In the genomic region with DNA sequence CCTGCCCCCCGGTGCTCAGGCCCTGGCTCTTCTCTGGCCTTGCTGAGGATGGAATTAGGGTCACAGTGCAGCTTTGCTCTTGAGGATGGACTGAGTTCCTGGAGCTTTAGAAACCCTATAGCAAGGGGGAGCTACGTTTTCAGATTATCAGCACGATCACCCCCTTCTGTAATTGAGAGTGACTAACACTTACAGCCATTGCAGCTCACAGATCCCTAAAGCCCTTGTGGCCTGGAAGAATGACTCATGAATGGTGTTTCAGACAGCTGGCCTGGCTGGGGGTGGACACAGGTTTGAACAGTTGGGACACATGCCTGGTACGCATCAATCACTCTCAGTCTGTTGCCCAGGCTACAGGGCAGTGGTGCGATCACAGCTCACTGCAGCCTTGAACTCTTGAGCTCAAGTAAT, we compare ENCODE assay signal across 10 cellular contexts.
DNase-seq lines count a peak whose midpoint lies in the region; ATAC-seq, FAIRE-seq and TF ChIP-seq lines count a peak whose summit lies in the region.
"Had no signal": no experiment of that assay in that cellular context is flagged by ENCODE, and none has a peak within 500 bp of the region (broad histone marks: within the 10 kb centered on the region; RNA-seq: fewer than 3 reads in every experiment).

No MANE protein-coding gene starts in this region.

- no peaks in the 10 kb centered on the region for H3F3A ChIP-seq in MM.1S (ENCODE audit: insufficient read depth, low read length)

- intact Hi-C loops in K562 (cut with micrococcal nuclease) (loop anchor here (5.0 to 10.0 kb wide), 3 partner anchors 78 to 392 kb away; a partner anchor contains a TSS), kidney (cut with DNase I) (no loop called here)

- TF ChIP-seq CTCF in K562 (IDR thresholded peaks at IDR 0.05 in 2 of 3, conservative IDR thresholded peaks at IDR 0.05 in 1 of 3; ENCODE audit: insufficient read depth in 2 of 3, low read depth in 1 of 3, low read length in 3 of 3) (peak in 1 of 3 experiments; percentile 34; a peak in 2 of 6 replicates), kidney (IDR thresholded peaks at IDR 0.05; ENCODE audit: borderline replicate concordance, extremely low read depth, insufficient read depth) (no peak), MM.1S (IDR thresholded peaks at IDR 0.05; ENCODE audit: low read length) (no peak)

- H3K36me3 ChIP-seq in ACC112 (ENCODE audit: insufficient read depth, low read length), result no peaks in the 10 kb centered on the region
- no peaks in the 10 kb centered on the region for H3K36me3 ChIP-seq in HUES64 (ENCODE audit: insufficient read depth, low read length)
- H3K36me3 ChIP-seq in K562 (ENCODE audit: control insufficient read depth, insufficient read depth, low read length), result no peaks in the 10 kb centered on the region
- H3K36me3 ChIP-seq in kidney (ENCODE audit: control insufficient read depth in 1 of 2, insufficient read depth in 2 of 2, low read length in 2 of 2), result no peaks in the 10 kb centered on the region
- H3K36me3 ChIP-seq in MM.1S (replicated peaks; ENCODE audit: insufficient read depth, low read length), result no peaks in the 10 kb centered on the region

- peak; percentile 68 to 85 (median 78) for DNase-seq in K562 (ENCODE audit: extremely low read depth in 1 of 4, low spot score in 3 of 4)
- DNase-seq in kidney, result peak; percentile 84
- no peak for DNase-seq in MM.1S
- DNase-seq: cerebellar nuclear complex had no signal

- H3K4me2 ChIP-seq in K562 (ENCODE audit: insufficient read depth, low read length), result peak overlapping the region; percentile 13; the same call in 1 of the 2 replicates
- H3K4me2 ChIP-seq in MM.1S (ENCODE audit: low read depth, low read length), result no peak overlapping the region

- H3K27me3 ChIP-seq in ACC112 (ENCODE audit: insufficient read depth, low read length) (peaks cover 11% of the 10 kb centered on the region; the same call in 1 of the 2 replicates), HUES64 (ENCODE audit: insufficient read depth, low read length) (no peaks in the 10 kb centered on the region), K562 (ENCODE audit: control insufficient read depth in 2 of 2, insufficient read depth in 2 of 2, low read length in 2 of 2) (no peaks in the 10 kb centered on the region), MM.1S (replicated peaks; ENCODE audit: insufficient read depth, low read length) (no peaks in the 10 kb centered on the region)

- POLR2A ChIA-PET in K562 (lab: Yijun Ruan, JAX), result interaction anchor here (0.6 to 0.8 kb wide), 3 partner anchors 16 to 248 kb away, joined by 3 to 4 read pairs (median 3); no protein-coding TSS in a partner anchor

- WGBS in HUES64, result 90% methylated on average over 5 of the region's 5 CpGs
- 0% methylated on average over 5 of the region's 5 CpGs for WGBS in K562 (ENCODE audit: insufficient coverage, low coverage, missing lambda C conversion rate)

- H3K4me1 ChIP-seq in ACC112 (ENCODE audit: control insufficient read depth, insufficient read depth, low read length, unreplicated experiment) (peaks cover 3% of the 10 kb centered on the region), HUES64 (ENCODE audit: insufficient read depth, low read length) (peaks cover 16% of the 10 kb centered on the region), K562 (replicated peaks in 1 of 2; ENCODE audit: control insufficient read depth in 2 of 2, insufficient read depth in 2 of 2, low read length in 2 of 2) (peaks cover 16 to 41% of the 10 kb centered on the region in 2 experiments; a peak in 4 of 5 replicates), kidney (ENCODE audit: control insufficient read depth in 1 of 2, insufficient read depth in 1 of 2, low read depth in 1 of 2, low read length in 2 of 2) (peaks cover 0 to 4% of the 10 kb centered on the region in 2 donors), MM.1S (ENCODE audit: low read length) (no peaks in the 10 kb centered on the region)

- in situ Hi-C loops in K562 (cut with MboI), result no loop called here

- peak; percentile 76 for TF ChIP-seq EP300 in K562 (IDR thresholded peaks at IDR 0.05; ENCODE audit: low read length)

- H3K27ac ChIP-seq in ACC112 (ENCODE audit: low read depth, low read length) (peak overlapping the region; percentile 68), HUES64 (ENCODE audit: low read depth, low read length) (no peak overlapping the region), K562 (ENCODE audit: extremely low read depth, low read depth, low read length) (peak overlapping the region; percentile 37; the same call in 1 of the 3 replicates), kidney (ENCODE audit: low read depth in 2 of 2, low read length in 2 of 2) (no peak overlapping the region), MM.1S (ENCODE audit: low read length) (no peak overlapping the region)

- H3K79me2 ChIP-seq in ACC112 (ENCODE audit: control insufficient read depth, insufficient read depth, low read length, unreplicated experiment) (no peaks in the 10 kb centered on the region), K562 (ENCODE audit: control insufficient read depth, insufficient read depth, low read length) (no peaks in the 10 kb centered on the region), MM.1S (ENCODE audit: low read length) (no peaks in the 10 kb centered on the region)

- H3K9me1 ChIP-seq in K562 (ENCODE audit: control insufficient read depth, insufficient read depth, low read length), result no peaks in the 10 kb centered on the region

- H3K9ac ChIP-seq in HUES64 (ENCODE audit: low read depth, low read length) (0 out of 2 replicates have a peak overlapping the region, but pooled peaks have one; percentile 2), K562 (ENCODE audit: insufficient read depth in 1 of 2, low read depth in 2 of 2, low read length in 2 of 2) (no peak overlapping the region; a peak in 1 of 4 replicates), kidney (ENCODE audit: low read length in 2 of 2) (no peak overlapping the region), MM.1S (ENCODE audit: low read length) (no peak overlapping the region)

- TF ChIP-seq RAD21 in K562 (CRISPR knock-in tag; conservative IDR thresholded peaks at IDR 0.05 in 1 of 2, IDR thresholded peaks at IDR 0.05 in 1 of 2), result peak in 1 of 2 experiments; percentile 25; a peak in 2 of 4 replicates

- no TSS peak for BruUV-seq in K562 (replicated peaks; lab: Mats Ljungman, UMichigan)

- H4K20me1 ChIP-seq in K562 (replicated peaks; ENCODE audit: control insufficient read depth, insufficient read depth, low read length) (no peaks in the 10 kb centered on the region), MM.1S (ENCODE audit: insufficient read depth, low read length) (no peaks in the 10 kb centered on the region)

- FAIRE-seq in K562 (lab: Jason Lieb, UNC) (peak; percentile 98), kidney (lab: Jason Lieb, UNC) (no peak)

- H3K9me3 ChIP-seq in HUES64 (ENCODE audit: insufficient read depth, low read depth, low read length), result no peaks in the 10 kb centered on the region
- H3K9me3 ChIP-seq in K562 (replicated peaks; ENCODE audit: control insufficient read depth, insufficient read depth, low read depth, low read length), result 0 out of 2 replicates have a peak, but pooled peaks cover 1% of the 10 kb centered on the region
- no peaks in the 10 kb centered on the region for H3K9me3 ChIP-seq in kidney (ENCODE audit: control insufficient read depth in 1 of 2, low read length in 2 of 2)
- H3K9me3 ChIP-seq in MM.1S (replicated peaks; ENCODE audit: insufficient read depth, low read length), result no peaks in the 10 kb centered on the region

- CTCF ChIA-PET in K562 (lab: Yijun Ruan, JAX; ENCODE audit: low intra/inter-chr PET ratio), result no interaction called here

- H2AFZ ChIP-seq in ACC112 (ENCODE audit: low read length, unreplicated experiment), result no peak overlapping the region
- H2AFZ ChIP-seq in K562 (ENCODE audit: low read depth, low read length), result no peak overlapping the region
- no peak overlapping the region for H2AFZ ChIP-seq in MM.1S (ENCODE audit: low read length)

- TF ChIP-seq POLR2A in K562 (conservative IDR thresholded peaks at IDR 0.05), result no peak

- H3K9me2 ChIP-seq in MM.1S (replicated peaks; ENCODE audit: insufficient read depth, low read length), result no peaks in the 10 kb centered on the region

- H3K4me3 ChIP-seq in ACC112 (ENCODE audit: low read depth, low read length) (peak overlapping the region; percentile 42), HUES64 (ENCODE audit: low read length) (no peak overlapping the region), K562 (no peak overlapping the region), kidney (ENCODE audit: low read length in 2 of 2) (no peak overlapping the region), MM.1S (ENCODE audit: low read length) (no peak overlapping the region)

- peak; percentile 90 for ATAC-seq in K562
- no peak for ATAC-seq in GM18870 (IDR thresholded peaks at IDR 0.05; ENCODE audit: unreplicated experiment)
- ATAC-seq in HG02610 (IDR thresholded peaks at IDR 0.05; ENCODE audit: unreplicated experiment), result no peak
- ATAC-seq in GM21786 (IDR thresholded peaks at IDR 0.05; ENCODE audit: unreplicated experiment), result no peak
- ATAC-seq: Panc1 had no signal

TF ChIP-seq in K562, 482 proteins besides CTCF, POLR2A, EP300 and RAD21 (continues in another document):
- TF ChIP-seq FOXJ3 (CRISPR knock-in tag; IDR thresholded peaks at IDR 0.05) (no peak), ZNF584 (CRISPR knock-in tag; IDR thresholded peaks at IDR 0.05; ENCODE audit: low read depth) (no peak), EP400 (IDR thresholded peaks at IDR 0.05) (peak; percentile 49), SMARCA4 (IDR thresholded peaks at IDR 0.05) (peak; percentile 90), KDM2B (CRISPR knock-in tag; IDR thresholded peaks at IDR 0.05) (no peak)
- TF ChIP-seq, protein P1, sequence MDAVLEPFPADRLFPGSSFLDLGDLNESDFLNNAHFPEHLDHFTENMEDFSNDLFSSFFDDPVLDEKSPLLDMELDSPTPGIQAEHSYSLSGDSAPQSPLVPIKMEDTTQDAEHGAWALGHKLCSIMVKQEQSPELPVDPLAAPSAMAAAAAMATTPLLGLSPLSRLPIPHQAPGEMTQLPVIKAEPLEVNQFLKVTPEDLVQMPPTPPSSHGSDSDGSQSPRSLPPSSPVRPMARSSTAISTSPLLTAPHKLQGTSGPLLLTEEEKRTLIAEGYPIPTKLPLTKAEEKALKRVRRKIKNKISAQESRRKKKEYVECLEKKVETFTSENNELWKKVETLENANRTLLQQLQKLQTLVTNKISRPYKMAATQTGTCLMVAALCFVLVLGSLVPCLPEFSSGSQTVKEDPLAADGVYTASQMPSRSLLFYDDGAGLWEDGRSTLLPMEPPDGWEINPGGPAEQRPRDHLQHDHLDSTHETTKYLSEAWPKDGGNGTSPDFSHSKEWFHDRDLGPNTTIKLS (IDR thresholded peaks at IDR 0.05; ENCODE audit: borderline replicate concordance, low read depth), result peak; percentile 38; the same call in 1 of the 2 replicates

Comparison
In these comparisons a context has a peak if more than half of its experiments do, and no peak if none do; other contexts are left out.
1. H3K27ac ChIP-seq: peak in ACC112 (single experiment) and K562 (single experiment); none in HUES64 (single experiment), kidney (0 of 2) and MM.1S (single experiment).